8 cellular contexts compared by ENCODE assay signal in genomic region chr7:19491821-19492452, GRCh38.
DNase-seq lines count a peak whose midpoint lies in the region; ATAC-seq and TF ChIP-seq lines count a peak whose summit lies in the region.

No MANE protein-coding gene starts in this region.

- no peaks in the 10 kb centered on the region for H3F3A ChIP-seq in SK-N-SH (replicated peaks; ENCODE audit: insufficient read depth)

- H3K4me1 ChIP-seq in heart right ventricle: no peaks in the 10 kb centered on the region
- H3K4me1 ChIP-seq in SK-N-SH (ENCODE audit: control insufficient read depth in 1 of 2, insufficient read depth in 2 of 2, low read depth in 1 of 2, low read length in 1 of 2): no peaks in the 10 kb centered on the region
- H3K4me1 ChIP-seq in hepatocyte (ENCODE audit: insufficient read depth): no peaks in the 10 kb centered on the region
- H3K4me1 ChIP-seq in stomach: no peaks in the 10 kb centered on the region

- no peak overlapping the region for H3K9ac ChIP-seq in SK-N-SH

- no peak for DNase-seq in heart right ventricle
- no peak for DNase-seq in left ventricle myocardium superior
- DNase-seq in SK-N-SH: peak; percentile 27
- peak; percentile 21 for DNase-seq in hepatocyte (ENCODE audit: low spot score)
- DNase-seq in stomach: no peak
- no peak for DNase-seq in effector CD8-positive, alpha-beta T cell (lab: John Stamatoyannopoulos, UW)

- peak overlapping the region; percentile 77 for H2AFZ ChIP-seq in SK-N-SH (ENCODE audit: low read depth)
- no peak overlapping the region for H2AFZ ChIP-seq in hepatocyte

- TF ChIP-seq EP300 in SK-N-SH (IDR thresholded peaks at IDR 0.05; ENCODE audit: borderline replicate concordance in 1 of 2, low read depth in 1 of 2, low read length in 1 of 2) (no peak), stomach (IDR thresholded peaks at IDR 0.05) (no peak)

- TF ChIP-seq CTCF in heart right ventricle (IDR thresholded peaks at IDR 0.05) (peak in 8 of 9 donors; percentile 18 to 59 (median 46)), SK-N-SH (IDR thresholded peaks at IDR 0.05) (peak; percentile 88), hepatocyte (IDR thresholded peaks at IDR 0.05; ENCODE audit: poor library complexity) (peak; percentile 50), stomach (IDR thresholded peaks at IDR 0.05) (peak in 3 of 7 experiments; percentile 15 to 46 (median 20))

- no peak overlapping the region for H3K4me3 ChIP-seq in heart right ventricle
- no peak overlapping the region for H3K4me3 ChIP-seq in SK-N-SH (ENCODE audit: low read depth in 2 of 2, low read length in 1 of 2)
- no peak overlapping the region for H3K4me3 ChIP-seq in hepatocyte
- H3K4me3 ChIP-seq in stomach: no peak overlapping the region

- H3K4me2 ChIP-seq in SK-N-SH (no peak overlapping the region), hepatocyte (no peak overlapping the region)

- H4K20me1 ChIP-seq in SK-N-SH (ENCODE audit: insufficient read depth) (no peaks in the 10 kb centered on the region), hepatocyte (ENCODE audit: insufficient read depth, poor library complexity, severe bottlenecking) (no peaks in the 10 kb centered on the region)

- intact Hi-C loops in heart right ventricle (cut with DNase I): no loop called here
- intact Hi-C loops in left ventricle myocardium superior (cut with micrococcal nuclease): no loop called here
- intact Hi-C loops in stomach (cut with DNase I; ENCODE audit: low total_unique reads): no loop called here

- H3K9me3 ChIP-seq in heart right ventricle (peaks cover 0 to 10% (median 0%) of the 10 kb centered on the region in 11 donors), SK-N-SH (no peaks in the 10 kb centered on the region), hepatocyte (ENCODE audit: low read depth) (peaks cover 5% of the 10 kb centered on the region), stomach (peaks cover 0 to 3% (median 0%) of the 10 kb centered on the region in 4 donors)

- H3K9me2 ChIP-seq in SK-N-SH: no peaks in the 10 kb centered on the region
- no peaks in the 10 kb centered on the region for H3K9me2 ChIP-seq in hepatocyte (replicated peaks; ENCODE audit: insufficient read depth)

- POLR2A ChIA-PET in SK-N-SH (lab: Yijun Ruan, JAX): no interaction called here

- H3K27ac ChIP-seq in heart right ventricle (no peak overlapping the region), SK-N-SH (ENCODE audit: low read depth in 2 of 2, low read length in 1 of 2) (no peak overlapping the region), hepatocyte (no peak overlapping the region), stomach (no peak overlapping the region)

- H3K27me3 ChIP-seq in heart right ventricle (no peaks in the 10 kb centered on the region), SK-N-SH (ENCODE audit: insufficient read depth) (no peaks in the 10 kb centered on the region), hepatocyte (no peaks in the 10 kb centered on the region), stomach (no peaks in the 10 kb centered on the region)

- ATAC-seq in heart right ventricle: no peak
- ATAC-seq in left ventricle myocardium superior: no peak
- peak; percentile 68 for ATAC-seq in HG03159 (IDR thresholded peaks at IDR 0.05; ENCODE audit: unreplicated experiment)
- ATAC-seq in HG02610 (IDR thresholded peaks at IDR 0.05; ENCODE audit: unreplicated experiment): no peak

- no peak for TF ChIP-seq POLR2A in stomach (IDR thresholded peaks at IDR 0.05)

- H3K79me2 ChIP-seq in SK-N-SH (ENCODE audit: insufficient read depth): no peaks in the 10 kb centered on the region
- H3K79me2 ChIP-seq in hepatocyte: no peaks in the 10 kb centered on the region

- CTCF ChIA-PET in SK-N-SH (lab: Yijun Ruan, JAX): interaction anchor here (0.6 to 4.5 kb wide), 26 partner anchors 9 to 1278 kb away, joined by 3 to 45 read pairs (median 4); no protein-coding TSS in a partner anchor

- WGBS in heart right ventricle, 2 donors: 57 to 58% methylated on average over 7 of the region's 7 CpGs
- WGBS in SK-N-SH (ENCODE audit: low lambda C conversion rate): 14% methylated on average over 7 of the region's 7 CpGs
- WGBS in hepatocyte (ENCODE audit: low lambda C conversion rate, missing lambda C conversion rate): 59% methylated on average over 7 of the region's 7 CpGs
- WGBS in stomach, 5 donors: 51 to 65% (median 61%) methylated on average over 7 of the region's 7 CpGs

- no peaks in the 10 kb centered on the region for H3K36me3 ChIP-seq in heart right ventricle
- no peaks in the 10 kb centered on the region for H3K36me3 ChIP-seq in SK-N-SH (replicated peaks in 1 of 2; ENCODE audit: control insufficient read depth in 1 of 2, insufficient read depth in 2 of 2, low read length in 1 of 2)
- H3K36me3 ChIP-seq in hepatocyte (replicated peaks; ENCODE audit: insufficient read depth, low read depth): no peaks in the 10 kb centered on the region
- no peaks in the 10 kb centered on the region for H3K36me3 ChIP-seq in stomach

- TF ChIP-seq RAD21 in SK-N-SH (IDR thresholded peaks at IDR 0.05; ENCODE audit: low read length): peak; percentile 64

TF ChIP-seq in SK-N-SH, 30 proteins besides CTCF, POLR2A, EP300 and RAD21:
- TF ChIP-seq SMC3 (IDR thresholded peaks at IDR 0.05; ENCODE audit: low read depth, low read length): peak; percentile 42
- no peak for TF ChIP-seq TCF12 (IDR thresholded peaks at IDR 0.05)
TF ChIP-seq in SK-N-SH: peak in this region for 1.

Comparison
In these comparisons a context has a peak if more than half of its experiments do, and no peak if none do; other contexts are left out.
1. DNase-seq: peak in SK-N-SH (single experiment) and hepatocyte (single experiment); none in heart right ventricle (0 of 2), left ventricle myocardium superior (single experiment), stomach (single experiment) and effector CD8-positive, alpha-beta T cell (single experiment).